Comparison of ENCODE assay signal across 29 cellular contexts in genomic region chr9:133647148-133647547, GRCh38. TPM values are rescaled to one million over a fixed set of nuclear protein-coding genes. Genes with fewer than 3 reads are reported as not detected.
A peak's percentile ranks its signal among the peaks of the same experiment; 100 is the strongest.
DNase-seq lines count a peak whose midpoint lies in the region; ATAC-seq, FAIRE-seq and TF ChIP-seq lines count a peak whose summit lies in the region.
"Had no signal": no experiment of that assay in that cellular context is flagged by ENCODE, and none has a peak within 500 bp of the region (broad histone marks: within the 10 kb centered on the region; RNA-seq: fewer than 3 reads in every experiment).

No MANE protein-coding gene starts in this region.

- intact Hi-C loops in CD4-positive, alpha-beta T cell (cut with DNase I, micrococcal nuclease) = no loop called here
- intact Hi-C loops in CD8-positive, alpha-beta T cell (cut with DNase I, micrococcal nuclease) = loop anchor here in 1 of 2 experiments (5.0 kb wide), 1 partner anchor 35 kb away; no protein-coding TSS in a partner anchor
- intact Hi-C loops in adrenal gland (cut with DNase I) = loop anchor here in 1 of 2 donors (10.0 kb wide), 1 partner anchor 1898 kb away; the partner anchor contains the start of gene OBP2A

- DNase-seq in CD4-positive, alpha-beta T cell = no peak
- DNase-seq in CD8-positive, alpha-beta T cell = peak in 1 of 7 experiments; percentile 32
- DNase-seq in T-cell = peak in 8 of 34 experiments; percentile 6 to 40 (median 20)
- DNase-seq in neural progenitor cell (ENCODE audit: low spot score) = no peak
- no peak for DNase-seq in adrenal gland
- DNase-seq in GM19239 (ENCODE audit: insufficient read length, low spot score) = no peak
- DNase-seq in upper lobe of left lung = no peak
- DNase-seq: C1 segment of cervical spinal cord; CD8-positive, alpha-beta memory T cell; DMS 273 treated with DMSO at 0.1 percent for 48 hours; DND-41; Karpas-422; NCI-H1092; NCI-H1436 treated with DMSO at 0.1 percent for 48 hours; NCI-H2029; NCI-H2227 treated with DMSO at 0.1 percent for 48 hours; NCI-H748 treated with DMSO at 0.1 percent for 48 hours; NK-92 treated with Interleukin-12 subunit alpha and Interleukin-12 subunit beta, amount 100 ng/mL, for 24 hours; PC-9 had no signal

- H3K27me3 Mint-ChIP-seq in CD4-positive, alpha-beta T cell = peaks cover 6% of the 10 kb centered on the region
- H3K27me3 Mint-ChIP-seq in CD8-positive, alpha-beta T cell (ENCODE audit: low read depth) = peaks cover 6% of the 10 kb centered on the region
- H3K27me3 Mint-ChIP-seq in T-cell = peaks cover 0 to 15% of the 10 kb centered on the region in 2 donors
- H3K27me3 Mint-ChIP-seq in neural progenitor cell (ENCODE audit: insufficient read depth, low read depth) = peaks cover 8% of the 10 kb centered on the region

- no peak for TF ChIP-seq EP300 in upper lobe of left lung (IDR thresholded peaks at IDR 0.05)

- no peaks in the 10 kb centered on the region for H3K27me3 ChIP-seq in CD4-positive, alpha-beta T cell (ENCODE audit: control insufficient read depth, insufficient read depth, low read length)
- no peaks in the 10 kb centered on the region for H3K27me3 ChIP-seq in CD8-positive, alpha-beta T cell (ENCODE audit: insufficient read depth, low read length)
- H3K27me3 ChIP-seq in neural progenitor cell = no peaks in the 10 kb centered on the region
- no peaks in the 10 kb centered on the region for H3K27me3 ChIP-seq in adrenal gland
- H3K27me3 ChIP-seq in upper lobe of left lung = no peaks in the 10 kb centered on the region

- no peak overlapping the region for H2AFZ ChIP-seq in neural progenitor cell (replicated peaks)
- H2AFZ ChIP-seq: PC-9 had no signal

- H3K4me1 ChIP-seq in CD8-positive, alpha-beta T cell (ENCODE audit: insufficient read depth, low read length) = no peaks in the 10 kb centered on the region
- H3K4me1 ChIP-seq in neural progenitor cell (peaks cover 8% of the 10 kb centered on the region), adrenal gland (replicated peaks in 1 of 2) (no peaks in the 10 kb centered on the region), upper lobe of left lung (no peaks in the 10 kb centered on the region)
- H3K4me1 ChIP-seq: SJSA1 had no signal

- H3F3A ChIP-seq in neural progenitor cell (ENCODE audit: low read depth) = no peaks in the 10 kb centered on the region

- no peak for TF ChIP-seq CTCF in CD4-positive, alpha-beta T cell (IDR thresholded peaks at IDR 0.05)
- no peak for TF ChIP-seq CTCF in CD8-positive, alpha-beta T cell (IDR thresholded peaks at IDR 0.05)
- TF ChIP-seq CTCF in neural progenitor cell (IDR thresholded peaks at IDR 0.05) = no peak
- no peak for TF ChIP-seq CTCF in adrenal gland (IDR thresholded peaks at IDR 0.05)
- no peak for TF ChIP-seq CTCF in upper lobe of left lung (IDR thresholded peaks at IDR 0.05)

- peaks cover 6% of the 10 kb centered on the region for H3K4me1 Mint-ChIP-seq in CD4-positive, alpha-beta T cell (ENCODE audit: low read depth)
- H3K4me1 Mint-ChIP-seq in CD8-positive, alpha-beta T cell (ENCODE audit: low read depth) = peaks cover 2% of the 10 kb centered on the region
- H3K4me1 Mint-ChIP-seq in T-cell = peaks cover 0 to 9% (median 4%) of the 10 kb centered on the region in 3 donors
- peaks cover 8% of the 10 kb centered on the region for H3K4me1 Mint-ChIP-seq in neural progenitor cell
- H3K4me1 Mint-ChIP-seq: CD8-positive, alpha-beta memory T cell had no signal

- TF ChIP-seq POLR2A in adrenal gland (IDR thresholded peaks at IDR 0.05) (no peak), upper lobe of left lung (IDR thresholded peaks at IDR 0.05) (no peak)

- ATAC-seq in CD4-positive, alpha-beta T cell (ENCODE audit: poor library complexity) = peak; percentile 61
- peak; percentile 75 for ATAC-seq in CD8-positive, alpha-beta T cell
- ATAC-seq in T-cell (replicated peaks in 1 of 4) (peak in 3 of 4 experiments; percentile 13 to 91 (median 52)), upper lobe of left lung (ENCODE audit: low FRiP score in 2 of 2) (no peak)
- ATAC-seq: Right ventricle myocardium inferior had no signal

- FAIRE-seq in GM19239 (lab: Jason Lieb, UNC) = no peak
- FAIRE-seq: GM12892, GM18507, H54 had no signal

- H3K9ac ChIP-seq in neural progenitor cell = no peak overlapping the region

- H3K36me3 ChIP-seq in CD8-positive, alpha-beta T cell (ENCODE audit: insufficient read depth, low read length) = no peaks in the 10 kb centered on the region
- H3K36me3 ChIP-seq in neural progenitor cell (no peaks in the 10 kb centered on the region), adrenal gland (replicated peaks in 1 of 2) (no peaks in the 10 kb centered on the region), upper lobe of left lung (no peaks in the 10 kb centered on the region)
- H3K36me3 ChIP-seq: SJSA1 had no signal

- no peak overlapping the region for H3K27ac ChIP-seq in CD4-positive, alpha-beta T cell (ENCODE audit: low read depth, low read length)
- H3K27ac ChIP-seq in CD8-positive, alpha-beta T cell (ENCODE audit: low read depth, low read length) = no peak overlapping the region
- H3K27ac ChIP-seq in neural progenitor cell = no peak overlapping the region
- no peak overlapping the region for H3K27ac ChIP-seq in adrenal gland
- no peak overlapping the region for H3K27ac ChIP-seq in upper lobe of left lung
- H3K27ac ChIP-seq: PC-9, SJSA1 had no signal

- no peak overlapping the region for H3K27ac Mint-ChIP-seq in CD4-positive, alpha-beta T cell
- no peak overlapping the region for H3K27ac Mint-ChIP-seq in CD8-positive, alpha-beta T cell
- H3K27ac Mint-ChIP-seq in T-cell (no peak overlapping the region), neural progenitor cell (peak overlapping the region; percentile 18)
- H3K27ac Mint-ChIP-seq: CD8-positive, alpha-beta memory T cell had no signal

- CTCF ChIA-PET in CD4-positive, alpha-beta T cell (lab: Charles Lee) = interaction anchor here (0.6 kb wide), 1 partner anchor 395 kb away, joined by 3 read pairs; no protein-coding TSS in a partner anchor
- CTCF ChIA-PET in CD8-positive, alpha-beta T cell (lab: Charles Lee) = interaction anchor here (1.3 kb wide), 1 partner anchor 80 kb away, joined by 3 read pairs; no protein-coding TSS in a partner anchor
- CTCF ChIA-PET in T-cell (lab: Charles Lee) = no interaction called here

- H4K20me1 ChIP-seq in neural progenitor cell (ENCODE audit: low read depth) = no peaks in the 10 kb centered on the region

- no peak overlapping the region for H3K4me3 Mint-ChIP-seq in CD4-positive, alpha-beta T cell
- no peak overlapping the region for H3K4me3 Mint-ChIP-seq in CD8-positive, alpha-beta T cell
- peak overlapping the region in 1 of 3 donors; percentile 7 for H3K4me3 Mint-ChIP-seq in T-cell
- no peak overlapping the region for H3K4me3 Mint-ChIP-seq in neural progenitor cell
- H3K4me3 Mint-ChIP-seq: CD8-positive, alpha-beta memory T cell had no signal

- no peaks in the 10 kb centered on the region for H3K9me3 ChIP-seq in CD4-positive, alpha-beta T cell (ENCODE audit: control insufficient read depth, low read length)
- no peaks in the 10 kb centered on the region for H3K9me3 ChIP-seq in CD8-positive, alpha-beta T cell (ENCODE audit: low read length)
- no peaks in the 10 kb centered on the region for H3K9me3 ChIP-seq in neural progenitor cell (ENCODE audit: low read depth)
- no peaks in the 10 kb centered on the region for H3K9me3 ChIP-seq in adrenal gland (replicated peaks in 1 of 3)
- H3K9me3 ChIP-seq in upper lobe of left lung = no peaks in the 10 kb centered on the region
- H3K9me3 ChIP-seq: SJSA1 had no signal

- no peaks in the 10 kb centered on the region for H3K36me3 Mint-ChIP-seq in CD4-positive, alpha-beta T cell (ENCODE audit: low read depth)
- H3K36me3 Mint-ChIP-seq in CD8-positive, alpha-beta T cell = no peaks in the 10 kb centered on the region
- H3K36me3 Mint-ChIP-seq in T-cell = no peaks in the 10 kb centered on the region
- no peaks in the 10 kb centered on the region for H3K36me3 Mint-ChIP-seq in neural progenitor cell
- H3K36me3 Mint-ChIP-seq: CD8-positive, alpha-beta memory T cell had no signal

- no peak overlapping the region for H3K4me2 ChIP-seq in neural progenitor cell
- H3K4me2 ChIP-seq: PC-9 had no signal

- H3K79me2 ChIP-seq in neural progenitor cell (ENCODE audit: low read depth) = no peaks in the 10 kb centered on the region

- no peaks in the 10 kb centered on the region for H3K9me3 Mint-ChIP-seq in CD4-positive, alpha-beta T cell
- H3K9me3 Mint-ChIP-seq in CD8-positive, alpha-beta T cell = no peaks in the 10 kb centered on the region
- H3K9me3 Mint-ChIP-seq in T-cell (no peaks in the 10 kb centered on the region), neural progenitor cell (no peaks in the 10 kb centered on the region)
- H3K9me3 Mint-ChIP-seq: CD8-positive, alpha-beta memory T cell had no signal

- 64 to 83% (median 80%) methylated on average over 7 of the region's 7 CpGs for WGBS in adrenal gland, 4 donors
- 61 to 81% methylated on average over 7 of the region's 7 CpGs for WGBS in upper lobe of left lung, 2 donors

- H3K4me3 ChIP-seq in CD8-positive, alpha-beta T cell (ENCODE audit: low read depth, low read length) = no peak overlapping the region
- H3K4me3 ChIP-seq in neural progenitor cell (no peak overlapping the region), adrenal gland (no peak overlapping the region), upper lobe of left lung (no peak overlapping the region)
- H3K4me3 ChIP-seq: PC-9, SJSA1 had no signal

- POLR2A ChIA-PET in CD4-positive, alpha-beta T cell (lab: Charles Lee) = interaction anchor here (0.8 to 1.4 kb wide), 2 partner anchors 9 to 56 kb away, joined by 3 to 5 read pairs; no protein-coding TSS in a partner anchor
- POLR2A ChIA-PET in CD8-positive, alpha-beta T cell (lab: Charles Lee) = interaction anchor here (1.2 kb wide), 1 partner anchor 50 kb away, joined by 3 read pairs; no protein-coding TSS in a partner anchor
- POLR2A ChIA-PET in T-cell (lab: Charles Lee) = no interaction called here

RNA-seq across cellular contexts. Expression of gene DBH, which starts 11.0 kb away (rescaled TPM):
- total RNA-seq in CD4-positive, alpha-beta T cell = 1 to 10 TPM; 1.7 to 1.8 TPM
- under 1 TPM; 0.39 to 0.46 TPM for total RNA-seq in CD8-positive, alpha-beta T cell
- under 1 TPM; 0.26 to 0.82 (median 0.32) TPM for total RNA-seq in T-cell
- not detected in 2 replicates for total RNA-seq in neural progenitor cell (ENCODE audit: low replicate concordance)
- 100 to 1,000 TPM in 1 of 8 donors, 10 to 100 TPM in 3, 1 to 10 TPM in 1, under 1 TPM in 2, not detected in 1; 0.24 to 234 (median 11.5) TPM for total RNA-seq in adrenal gland
- 100 to 1,000 TPM in 2 of 3 donors, 10 to 100 TPM in 1; 47.0 to 211 (median 147) TPM for polyA plus RNA-seq in adrenal gland
- under 1 TPM in 1 of 6 donors, not detected in 5; 0.27 TPM for total RNA-seq in upper lobe of left lung
- total RNA-seq: A673; CD8-positive, alpha-beta memory T cell; HT-29; NCI-H460; PC-9; Right ventricle myocardium inferior; RPMI7951; SJSA1 had no signal
- polyA plus RNA-seq: CD8-positive, alpha-beta memory T cell had no signal

RNA-seq across cellular contexts. Expression of gene FAM163B, which starts 38.0 kb away (rescaled TPM):
- total RNA-seq in CD4-positive, alpha-beta T cell = not detected
- not detected for total RNA-seq in CD8-positive, alpha-beta T cell
- total RNA-seq in T-cell (not detected), neural progenitor cell (ENCODE audit: low replicate concordance) (0.31 TPM in 1 of 2 replicates, not detected in the other), adrenal gland (10 to 100 TPM in 2 of 8 donors, 1 to 10 TPM in 5, under 1 TPM in 1; 0.72 to 14.2 (median 2.1) TPM), upper lobe of left lung (not detected)
- polyA plus RNA-seq in adrenal gland = 10 to 100 TPM in 1 of 3 donors, 1 to 10 TPM in 2; 2.8 to 14.3 (median 4.5) TPM
- total RNA-seq: A673; CD8-positive, alpha-beta memory T cell; HT-29; NCI-H460; PC-9; SJSA1; T-helper 1 cell treated with Interleukin-12 subunit alpha and Interleukin-12 subunit beta and Interleukin-4 antibody, amounts not matched to agents 30 ng/mL and 1 ng/mL, for 36 hours had no signal
- polyA plus RNA-seq: CD8-positive, alpha-beta memory T cell had no signal

Comparison
In these comparisons a context has a peak if more than half of its experiments do, and no peak if none do; other contexts are left out.
1. ATAC-seq: peak in CD4-positive, alpha-beta T cell (single experiment), CD8-positive, alpha-beta T cell (single experiment) and T-cell (3 of 4); none in upper lobe of left lung (0 of 2).
2. CTCF ChIA-PET loops: an anchor here in CD4-positive, alpha-beta T cell (0.6 kb wide) and CD8-positive, alpha-beta T cell (1.3 kb wide); none called in T-cell.
3. POLR2A ChIA-PET loops: an anchor here in CD4-positive, alpha-beta T cell (0.8 to 1.4 kb wide) and CD8-positive, alpha-beta T cell (1.2 kb wide); none called in T-cell.